ENCODE assay signal across 29 cellular contexts in the genomic region with DNA sequence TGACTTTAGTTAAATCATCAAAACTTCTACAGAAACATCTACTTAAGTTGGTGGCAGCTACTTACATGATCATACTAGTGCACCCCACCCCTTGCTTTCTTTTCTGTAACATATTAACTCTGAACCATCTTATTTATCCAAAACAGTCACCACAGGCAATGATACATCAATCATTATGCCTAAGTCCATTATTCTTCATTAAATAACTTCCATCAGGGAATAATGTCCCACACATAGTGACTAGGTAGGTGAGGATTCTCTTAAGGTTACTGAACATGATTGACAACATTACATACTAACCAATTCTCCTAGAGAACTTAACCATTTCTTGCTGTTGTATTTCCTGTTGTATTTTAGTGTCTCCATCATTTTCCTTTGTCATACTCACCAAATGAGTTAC.
"Had no signal": no experiment of that assay in that cellular context is flagged by ENCODE, and none has a peak within 500 bp of the region (broad histone marks: within the 10 kb centered on the region; RNA-seq: fewer than 3 reads in every experiment).

No MANE protein-coding gene starts in this region.

- H3K27ac Mint-ChIP-seq: activated CD8-positive, alpha-beta T cell treated with anti-CD3 and anti-CD28 coated beads for 36 hours; activated naive CD4-positive, alpha-beta T cell treated with anti-CD3 and anti-CD28 coated beads, Interleukin-2, amount 50 U/mL, for 24 hours; activated naive CD8-positive, alpha-beta T cell treated with anti-CD3 and anti-CD28 coated beads, Interleukin-2, amount 50 U/mL, for 24 hours; dendritic cell treated with granulocyte-macrophage colony-stimulating factor and Interleukin-4, amounts not matched to agents 40 ng/mL and 50 ng/mL, for 4 days; endodermal cell; naive thymus-derived CD4-positive, alpha-beta T cell; neural progenitor cell; T-helper 1 cell treated with Interleukin-12 subunit alpha and Interleukin-12 subunit beta and Interleukin-4 antibody, amounts not matched to agents 30 μg/mL and 1 μg/mL, for 36 hours had no signal

- H3K9me3 Mint-ChIP-seq: activated CD8-positive, alpha-beta T cell treated with anti-CD3 and anti-CD28 coated beads for 36 hours; activated naive CD4-positive, alpha-beta T cell treated with anti-CD3 and anti-CD28 coated beads, Interleukin-2, amount 50 U/mL, for 24 hours; activated naive CD8-positive, alpha-beta T cell treated with anti-CD3 and anti-CD28 coated beads, Interleukin-2, amount 50 U/mL, for 24 hours; central memory CD8-positive, alpha-beta T cell; dendritic cell treated with granulocyte-macrophage colony-stimulating factor and Interleukin-4, amounts not matched to agents 40 ng/mL and 50 ng/mL, for 4 days; endodermal cell; neural progenitor cell; T-helper 1 cell treated with Interleukin-12 subunit alpha and Interleukin-12 subunit beta and Interleukin-4 antibody, amounts not matched to agents 30 μg/mL and 1 μg/mL, for 36 hours had no signal

- H3K27me3 ChIP-seq: breast epithelium, heart left ventricle, left lung, neural progenitor cell, spleen, tibial nerve had no signal

- H3K4me3 ChIP-seq: breast epithelium, heart left ventricle, left lung, lung, neural progenitor cell, spleen, tibial nerve had no signal

- H3K4me1 Mint-ChIP-seq: activated naive CD4-positive, alpha-beta T cell treated with anti-CD3 and anti-CD28 coated beads, Interleukin-2, amount 50 U/mL, for 24 hours; central memory CD8-positive, alpha-beta T cell; endodermal cell had no signal

- H3K36me3 ChIP-seq: breast epithelium, heart left ventricle, left lung, neural progenitor cell, spleen, tibial nerve had no signal

- DNase-seq: activated CD4-positive, alpha-beta T cell treated with anti-CD3 and anti-CD28 coated beads, Interleukin-2, amount 50 U/mL, for 1 hour; activated CD4-positive, CD25-positive, alpha-beta regulatory T cell treated with anti-CD3 and anti-CD28 coated beads, Interleukin-2, amount 50 U/mL, for 72 hours; activated CD8-positive, alpha-beta T cell treated with anti-CD3 and anti-CD28 coated beads for 36 hours; activated effector memory CD4-positive, alpha-beta T cell treated with anti-CD3 and anti-CD28 coated beads, Interleukin-2, amount 50 U/mL, for 16 hours; activated naive CD8-positive, alpha-beta T cell treated with anti-CD3 and anti-CD28 coated beads, Interleukin-2, amount 50 U/mL, for 24 hours; amygdala; endodermal cell; foreskin fibroblast; heart left ventricle; left lung; naive thymus-derived CD4-positive, alpha-beta T cell; occipital lobe; right cardiac atrium; spleen; stimulated activated CD4-positive, alpha-beta T cell treated with anti-CD3 and anti-CD28 coated beads, Interleukin-2, amount 100 ng/mL, for 48 hours; stimulated activated naive CD4-positive, alpha-beta T cell treated with Interleukin-2 at 50 U/mL for 16 hours; SW 1271; T-helper 9 cell had no signal

- H3K4me1 ChIP-seq: breast epithelium, left lung, tibial nerve had no signal

- H3K36me3 Mint-ChIP-seq: activated naive CD4-positive, alpha-beta T cell treated with anti-CD3 and anti-CD28 coated beads, Interleukin-2, amount 50 U/mL, for 24 hours; naive thymus-derived CD4-positive, alpha-beta T cell; neural progenitor cell had no signal

- H3K27ac ChIP-seq: breast epithelium, heart left ventricle, left lung, neural progenitor cell, parathyroid adenoma, spleen, tibial nerve had no signal

- ATAC-seq: activated CD8-positive, alpha-beta T cell treated with anti-CD3 and anti-CD28 coated beads for 36 hours; activated naive CD8-positive, alpha-beta T cell treated with anti-CD3 and anti-CD28 coated beads, Interleukin-2, amount 50 U/mL, for 24 hours; esophagus mucosa; heart left ventricle; left lung; naive thymus-derived CD4-positive, alpha-beta T cell; right cardiac atrium had no signal

- H3K9me3 ChIP-seq: breast epithelium, heart left ventricle, left lung, spleen, tibial nerve had no signal

- H3K4me3 Mint-ChIP-seq: activated CD8-positive, alpha-beta T cell treated with anti-CD3 and anti-CD28 coated beads for 36 hours; activated naive CD4-positive, alpha-beta T cell treated with anti-CD3 and anti-CD28 coated beads, Interleukin-2, amount 50 U/mL, for 24 hours; activated naive CD8-positive, alpha-beta T cell treated with anti-CD3 and anti-CD28 coated beads, Interleukin-2, amount 50 U/mL, for 24 hours; activated T-helper 1 cell treated with anti-CD3 and anti-CD28 coated beads, Interleukin-12 subunit alpha, Interleukin-12 subunit beta, Interleukin-2, Interleukin-4 antibody, amounts not matched to agents 30 ng/mL and 10 ng/mL and 1 ng/mL, durations not matched to agents 14 hours and 24 hours and 36 hours; central memory CD8-positive, alpha-beta T cell; dendritic cell treated with granulocyte-macrophage colony-stimulating factor and Interleukin-4, amounts not matched to agents 40 ng/mL and 50 ng/mL, for 4 days; endodermal cell; naive thymus-derived CD4-positive, alpha-beta T cell; neural progenitor cell; T-helper 1 cell treated with Interleukin-12 subunit alpha and Interleukin-12 subunit beta and Interleukin-4 antibody, amounts not matched to agents 30 μg/mL and 1 μg/mL, for 36 hours had no signal
